Comparison of ENCODE assay signal across 9 cellular contexts in genomic region chr17:68199837-68200688, GRCh38. TPM values are rescaled to one million over a fixed set of nuclear protein-coding genes. Genes with fewer than 3 reads are reported as not detected.
DNase-seq lines count a peak whose midpoint lies in the region; ATAC-seq and TF ChIP-seq lines count a peak whose summit lies in the region.
"Had no signal": no experiment of that assay in that cellular context is flagged by ENCODE, and none has a peak within 500 bp of the region (broad histone marks: within the 10 kb centered on the region; RNA-seq: fewer than 3 reads in every experiment).

No MANE protein-coding gene starts in this region.

- no peak for ATAC-seq in activated CD4-positive, alpha-beta T cell treated with anti-CD3 and anti-CD28 coated beads for 36 hours
- ATAC-seq in stimulated activated naive B cell treated with anti-CD40 and anti-IgM and Interleukin-4, amounts not matched to agents 10 μg/mL and 1 μg/mL and 100 μg/mL, for 72 hours (replicated peaks), result peak in 1 of 2 donors; percentile 10
- ATAC-seq in HG02610 (IDR thresholded peaks at IDR 0.05; ENCODE audit: unreplicated experiment) (no peak), GM21390 (IDR thresholded peaks at IDR 0.05; ENCODE audit: unreplicated experiment) (no peak)

- peaks cover 67% of the 10 kb centered on the region for H3K27me3 ChIP-seq in hepatocyte

- POLR2A ChIA-PET in activated CD4-positive, alpha-beta T cell treated with anti-CD3 and anti-CD28 coated beads for 36 hours (lab: Charles Lee), result interaction anchor here (0.6 to 1.7 kb wide), 4 partner anchors 19 to 156 kb away, joined by 3 to 7 read pairs (median 4); partner anchors contain the start of gene AMZ2

- H3K9me2 ChIP-seq in hepatocyte (replicated peaks; ENCODE audit: insufficient read depth), result no peaks in the 10 kb centered on the region

- no peak overlapping the region for H2AFZ ChIP-seq in hepatocyte

- H3K27ac Mint-ChIP-seq in activated CD4-positive, alpha-beta T cell treated with anti-CD3 and anti-CD28 coated beads for 36 hours, result peak overlapping the region; percentile 44
- peak overlapping the region; percentile 67 for H3K27ac Mint-ChIP-seq in stimulated activated naive B cell treated with anti-CD40 and anti-IgM and Interleukin-4, amounts not matched to agents 10 μg/mL and 1 μg/mL and 100 μg/mL, for 72 hours

- H3K4me3 Mint-ChIP-seq in activated CD4-positive, alpha-beta T cell treated with anti-CD3 and anti-CD28 coated beads for 36 hours, result peak overlapping the region; percentile 73
- peak overlapping the region; percentile 83 to 88 for H3K4me3 Mint-ChIP-seq in stimulated activated naive B cell treated with anti-CD40 and anti-IgM and Interleukin-4, amounts not matched to agents 10 μg/mL and 1 μg/mL and 100 μg/mL, for 72 hours

- CTCF ChIA-PET in activated CD4-positive, alpha-beta T cell treated with anti-CD3 and anti-CD28 coated beads for 36 hours (lab: Charles Lee), result interaction anchor here (0.7 to 3.4 kb wide), 17 partner anchors 10 to 264 kb away, joined by 3 to 67 read pairs (median 4); partner anchors contain the start of gene AMZ2

- H3K27me3 Mint-ChIP-seq in activated CD4-positive, alpha-beta T cell treated with anti-CD3 and anti-CD28 coated beads for 36 hours, result peaks cover 33% of the 10 kb centered on the region
- peaks cover 20 to 43% of the 10 kb centered on the region in 2 donors for H3K27me3 Mint-ChIP-seq in stimulated activated naive B cell treated with anti-CD40 and anti-IgM and Interleukin-4, amounts not matched to agents 10 μg/mL and 1 μg/mL and 100 μg/mL, for 72 hours

- peak overlapping the region; percentile 41 for H3K4me3 ChIP-seq in WI38 (ENCODE audit: low read depth, low read length)
- H3K4me3 ChIP-seq in hepatocyte, result no peak overlapping the region

- H3K79me2 ChIP-seq in hepatocyte, result no peaks in the 10 kb centered on the region

- intact Hi-C loops in activated CD4-positive, alpha-beta T cell treated with anti-CD3 and anti-CD28 coated beads for 36 hours (cut with DNase I, micrococcal nuclease), result loop anchor here (1.0 to 10.0 kb wide), 7 partner anchors 15 to 375 kb away; partner anchors contain the start of gene BPTF (in 1 of the 2)

- DNase-seq in activated CD4-positive, alpha-beta T cell treated with anti-CD3 and anti-CD28 coated beads for 36 hours, result peak; percentile 19
- no peak for DNase-seq in activated CD4-positive, alpha-beta T cell treated with anti-CD3 and anti-CD28 coated beads for 48 hours
- DNase-seq in hepatocyte (ENCODE audit: low spot score), result no peak
- DNase-seq in stimulated activated naive B cell treated with anti-CD40 and anti-IgM and Interleukin-4, amounts not matched to agents 10 μg/mL and 1 μg/mL and 100 μg/mL, for 72 hours, result no peak
- DNase-seq in hippocampal formation (lab: John Stamatoyannopoulos, UW), result no peak

- H3K9me3 ChIP-seq in hepatocyte (ENCODE audit: low read depth), result no peaks in the 10 kb centered on the region

- no peak overlapping the region for H3K27ac ChIP-seq in hepatocyte
- H3K27ac ChIP-seq: VCaP had no signal

- WGBS in hepatocyte (ENCODE audit: low lambda C conversion rate, missing lambda C conversion rate), result 13% methylated on average over 30 of the region's 30 CpGs

- H3K4me1 ChIP-seq in hepatocyte (ENCODE audit: insufficient read depth), result peaks cover 35% of the 10 kb centered on the region

- no peaks in the 10 kb centered on the region for H3K9me3 Mint-ChIP-seq in activated CD4-positive, alpha-beta T cell treated with anti-CD3 and anti-CD28 coated beads for 36 hours (ENCODE audit: low read depth)
- no peaks in the 10 kb centered on the region for H3K9me3 Mint-ChIP-seq in stimulated activated naive B cell treated with anti-CD40 and anti-IgM and Interleukin-4, amounts not matched to agents 10 μg/mL and 1 μg/mL and 100 μg/mL, for 72 hours

- no peaks in the 10 kb centered on the region for H3K36me3 Mint-ChIP-seq in activated CD4-positive, alpha-beta T cell treated with anti-CD3 and anti-CD28 coated beads for 36 hours (ENCODE audit: low read depth)
- H3K36me3 Mint-ChIP-seq in stimulated activated naive B cell treated with anti-CD40 and anti-IgM and Interleukin-4, amounts not matched to agents 10 μg/mL and 1 μg/mL and 100 μg/mL, for 72 hours, result peaks cover 3% of the 10 kb centered on the region in 2 donors

- TF ChIP-seq CTCF in WI38 (IDR thresholded peaks at IDR 0.05; ENCODE audit: low read depth, low read length), result no peak
- no peak for TF ChIP-seq CTCF in hepatocyte (IDR thresholded peaks at IDR 0.05; ENCODE audit: poor library complexity)

- H3K36me3 ChIP-seq in hepatocyte (replicated peaks; ENCODE audit: insufficient read depth, low read depth), result no peaks in the 10 kb centered on the region

- H4K20me1 ChIP-seq in hepatocyte (ENCODE audit: insufficient read depth, poor library complexity, severe bottlenecking), result no peaks in the 10 kb centered on the region

- H3K4me1 Mint-ChIP-seq in activated CD4-positive, alpha-beta T cell treated with anti-CD3 and anti-CD28 coated beads for 36 hours, result peaks cover 27% of the 10 kb centered on the region
- peaks cover 25 to 48% of the 10 kb centered on the region in 2 donors for H3K4me1 Mint-ChIP-seq in stimulated activated naive B cell treated with anti-CD40 and anti-IgM and Interleukin-4, amounts not matched to agents 10 μg/mL and 1 μg/mL and 100 μg/mL, for 72 hours

- peak overlapping the region; percentile 78 for H3K4me2 ChIP-seq in hepatocyte

RNA-seq across cellular contexts. Expression of gene AMZ2, which starts 47.8 kb away (rescaled TPM):
- total RNA-seq in activated CD4-positive, alpha-beta T cell treated with anti-CD3 and anti-CD28 coated beads for 36 hours, result 100 to 1,000 TPM; 119 to 150 TPM
- total RNA-seq in hepatocyte, result 58.8 and 64.7 TPM in 2 replicates
- 51.6 and 53.1 TPM in 2 replicates for polyA plus RNA-seq in hepatocyte
